ENCODE assay signal across 24 cellular contexts in the genomic region with DNA sequence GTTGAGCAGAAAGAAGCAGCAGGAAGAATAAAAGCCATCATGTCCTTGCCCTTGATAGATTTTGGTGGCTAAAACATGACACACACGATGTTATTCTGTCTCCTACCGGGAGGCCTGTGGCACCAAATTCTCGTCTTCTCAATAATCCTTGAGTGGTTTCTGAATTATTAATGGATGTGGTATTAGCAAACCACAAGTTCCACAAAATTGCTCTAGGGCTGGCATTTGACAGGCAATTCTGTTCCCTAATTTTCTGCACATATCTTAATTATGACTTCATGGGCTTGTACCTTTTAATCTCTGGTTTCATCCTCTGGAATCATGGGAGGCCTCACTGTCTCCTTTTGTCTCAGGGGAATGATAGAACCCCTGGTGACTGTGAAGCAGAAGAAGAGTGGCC.
DNase-seq lines count a peak whose midpoint lies in the region; ATAC-seq, FAIRE-seq and TF ChIP-seq lines count a peak whose summit lies in the region.
"Had no signal": no experiment of that assay in that cellular context is flagged by ENCODE, and none has a peak within 500 bp of the region (broad histone marks: within the 10 kb centered on the region; RNA-seq: fewer than 3 reads in every experiment).

No MANE protein-coding gene starts in this region.

- 0 out of 2 replicates have a peak, but pooled peaks cover 5% of the 10 kb centered on the region for H3K9me2 ChIP-seq in GM23338 (ENCODE audit: insufficient read depth)
- no peaks in the 10 kb centered on the region for H3K9me2 ChIP-seq in PC-3 (replicated peaks; ENCODE audit: low read length)

- no peak for TF ChIP-seq CTCF in GM23338 (conservative IDR thresholded peaks at IDR 0.05; ENCODE audit: low read depth in 2 of 2)
- no peak for TF ChIP-seq CTCF in PC-3 (conservative IDR thresholded peaks at IDR 0.05; ENCODE audit: low read depth, low read length)
- TF ChIP-seq CTCF in keratinocyte (optimal IDR thresholded peaks at IDR 0.05 in 1 of 3, IDR thresholded peaks at IDR 0.05 in 1 of 3, conservative IDR thresholded peaks at IDR 0.05 in 1 of 3; ENCODE audit: extremely low read depth in 1 of 3, insufficient read depth in 2 of 3, low read length in 3 of 3) = peak in 1 of 3 experiments; percentile 1
- TF ChIP-seq CTCF in CD14-positive monocyte (IDR thresholded peaks at IDR 0.05) = no peak

- H3K27me3 ChIP-seq in GM23338 (ENCODE audit: insufficient read depth) (no peaks in the 10 kb centered on the region), PC-3 (ENCODE audit: low read length) (no peaks in the 10 kb centered on the region), keratinocyte (ENCODE audit: control insufficient read depth, extremely low read depth, insufficient read depth, low read length) (no peaks in the 10 kb centered on the region)
- H3K27me3 ChIP-seq: brain microvascular endothelial cell, neural progenitor cell, spleen, stomach had no signal

- peak overlapping the region; percentile 70 for H3K4me2 ChIP-seq in GM23338
- H3K4me2 ChIP-seq in PC-3 (ENCODE audit: low read length) = no peak overlapping the region
- H3K4me2 ChIP-seq in keratinocyte (ENCODE audit: control insufficient read depth, extremely low read depth, insufficient read depth, low read depth, low read length) = no peak overlapping the region
- H3K4me2 ChIP-seq: neural progenitor cell had no signal

- intact Hi-C loops in PC-3 (cut with micrococcal nuclease) = no loop called here
- intact Hi-C loops in CD14-positive monocyte (cut with micrococcal nuclease) = no loop called here

- H3K9me3 ChIP-seq in PC-3 (ENCODE audit: low read length) = no peaks in the 10 kb centered on the region
- H3K9me3 ChIP-seq in keratinocyte (ENCODE audit: control insufficient read depth, low read depth, low read length) = no peaks in the 10 kb centered on the region
- H3K9me3 ChIP-seq: Caco-2, left ventricle myocardium inferior, spleen, stomach had no signal

- H3K4me1 ChIP-seq in GM23338 (ENCODE audit: insufficient read depth) = peaks cover 24% of the 10 kb centered on the region
- H3K4me1 ChIP-seq in PC-3 (ENCODE audit: insufficient read depth, low read length) = peaks cover 11% of the 10 kb centered on the region
- H3K4me1 ChIP-seq in keratinocyte (ENCODE audit: control insufficient read depth, extremely low read depth, insufficient read depth, low read length) = peaks cover 57% of the 10 kb centered on the region

- H3K36me3 ChIP-seq in GM23338 (ENCODE audit: insufficient read depth) (no peaks in the 10 kb centered on the region), PC-3 (ENCODE audit: low read depth, low read length) (no peaks in the 10 kb centered on the region), keratinocyte (ENCODE audit: control insufficient read depth in 2 of 2, extremely low read depth in 1 of 2, insufficient read depth in 2 of 2, low read length in 2 of 2) (no peaks in the 10 kb centered on the region)
- H3K36me3 ChIP-seq: brain microvascular endothelial cell, left ventricle myocardium inferior, neural progenitor cell, stomach had no signal

- no peak overlapping the region; the same call in 2 of the 3 replicates for H3K4me3 Mint-ChIP-seq in GM23338
- H3K4me3 Mint-ChIP-seq in CD14-positive monocyte = peak overlapping the region in 1 of 2 donors; percentile 62
- H3K4me3 Mint-ChIP-seq in effector memory CD8-positive, alpha-beta T cell = no peak overlapping the region
- H3K4me3 Mint-ChIP-seq: activated naive CD8-positive, alpha-beta T cell treated with anti-CD3 and anti-CD28 coated beads for 36 hours; activated T-helper 17 cell treated with anti-CD3 and anti-CD28 coated beads, Interleukin-2, amount 50 U/mL, for 72 hours; IgD-negative memory B cell; neural progenitor cell; T-cell; type B pancreatic cell had no signal

- dilution Hi-C loops in keratinocyte (cut with MboI; ENCODE audit: extremely low pct_ligation_motif_present, low sequenced_read_pairs) = no loop called here

- H3K27me3 Mint-ChIP-seq in GM23338 (ENCODE audit: insufficient read depth, low read depth, poor library complexity) (peaks cover 3% of the 10 kb centered on the region), CD14-positive monocyte (ENCODE audit: low read depth in 3 of 3) (peaks cover 11 to 22% (median 17%) of the 10 kb centered on the region in 3 donors)
- H3K27me3 Mint-ChIP-seq in effector memory CD8-positive, alpha-beta T cell = no peaks in the 10 kb centered on the region
- H3K27me3 Mint-ChIP-seq: activated naive CD8-positive, alpha-beta T cell treated with anti-CD3 and anti-CD28 coated beads for 36 hours; activated T-helper 17 cell treated with anti-CD3 and anti-CD28 coated beads, Interleukin-2, amount 50 U/mL, for 72 hours; IgD-negative memory B cell; T-cell; type B pancreatic cell had no signal

- H3F3A ChIP-seq in GM23338 (replicated peaks; ENCODE audit: low read depth) (no peaks in the 10 kb centered on the region), PC-3 (ENCODE audit: low read length, unreplicated experiment) (no peaks in the 10 kb centered on the region)

- H3K79me2 ChIP-seq in GM23338 (replicated peaks; ENCODE audit: insufficient read depth) = no peaks in the 10 kb centered on the region
- no peaks in the 10 kb centered on the region for H3K79me2 ChIP-seq in PC-3 (ENCODE audit: low read length)
- no peaks in the 10 kb centered on the region for H3K79me2 ChIP-seq in keratinocyte (ENCODE audit: control insufficient read depth, insufficient read depth, low read length)

- FAIRE-seq in keratinocyte (lab: Jason Lieb, UNC) = peak; percentile 83

- H3K9ac ChIP-seq in PC-3 (ENCODE audit: low read length) (no peak overlapping the region), keratinocyte (ENCODE audit: control insufficient read depth, extremely low read depth, insufficient read depth, low read length) (no peak overlapping the region)
- H3K9ac ChIP-seq: neural progenitor cell had no signal

- no peaks in the 10 kb centered on the region for H3K9me1 ChIP-seq in keratinocyte (ENCODE audit: control insufficient read depth, extremely low read depth, insufficient read depth, low read length)

- H3K27ac ChIP-seq in GM23338 (ENCODE audit: low read depth) (no peak overlapping the region), PC-3 (ENCODE audit: low read length) (peak overlapping the region; percentile 36), keratinocyte (ENCODE audit: control insufficient read depth, insufficient read depth, low read length) (no peak overlapping the region)
- H3K27ac ChIP-seq: brain microvascular endothelial cell, left ventricle myocardium inferior, neural progenitor cell, spleen had no signal

- CTCF ChIA-PET in PC-3 (lab: Charles Lee) = no interaction called here
- CTCF ChIA-PET in HEK293T (lab: Yijun Ruan, JAX) = no interaction called here

- H3K9me3 Mint-ChIP-seq in GM23338 (no peaks in the 10 kb centered on the region), CD14-positive monocyte (peaks cover 0 to 1% (median 0%) of the 10 kb centered on the region in 7 donors)
- no peaks in the 10 kb centered on the region for H3K9me3 Mint-ChIP-seq in effector memory CD8-positive, alpha-beta T cell
- H3K9me3 Mint-ChIP-seq: activated naive CD8-positive, alpha-beta T cell treated with anti-CD3 and anti-CD28 coated beads for 36 hours; activated T-helper 17 cell treated with anti-CD3 and anti-CD28 coated beads, Interleukin-2, amount 50 U/mL, for 72 hours; neural progenitor cell; T-cell; type B pancreatic cell had no signal

- ATAC-seq in GM23338 = no peak
- no peak for ATAC-seq in PC-3
- no peak for ATAC-seq in HG03196 (IDR thresholded peaks at IDR 0.05; ENCODE audit: unreplicated experiment)
- no peak for ATAC-seq in effector memory CD8-positive, alpha-beta T cell (replicated peaks)
- ATAC-seq: activated T-helper 17 cell treated with anti-CD3 and anti-CD28 coated beads, Interleukin-2, amount 50 U/mL, for 72 hours; T-cell had no signal

- H2AFZ ChIP-seq in GM23338 (no peak overlapping the region), PC-3 (ENCODE audit: low read length) (no peak overlapping the region), keratinocyte (ENCODE audit: control insufficient read depth, low read length) (no peak overlapping the region)
- H2AFZ ChIP-seq: neural progenitor cell had no signal

- H3K36me3 Mint-ChIP-seq in GM23338 (ENCODE audit: low read depth) (no peaks in the 10 kb centered on the region), CD14-positive monocyte (peaks cover 19 to 27% of the 10 kb centered on the region in 2 donors)
- no peaks in the 10 kb centered on the region for H3K36me3 Mint-ChIP-seq in effector memory CD8-positive, alpha-beta T cell (ENCODE audit: insufficient read depth)
- H3K36me3 Mint-ChIP-seq: activated naive CD8-positive, alpha-beta T cell treated with anti-CD3 and anti-CD28 coated beads for 36 hours; neural progenitor cell; type B pancreatic cell had no signal

- H3K4me1 Mint-ChIP-seq in GM23338 (peaks cover 65% of the 10 kb centered on the region), CD14-positive monocyte (peaks cover 3% of the 10 kb centered on the region)
- peaks cover 4 to 5% of the 10 kb centered on the region in 2 donors for H3K4me1 Mint-ChIP-seq in effector memory CD8-positive, alpha-beta T cell (ENCODE audit: low read depth in 2 of 2)

- peak; percentile 34 for DNase-seq in CD1c-positive myeloid dendritic cell (ENCODE audit: extremely low spot score)
- no peak for DNase-seq in GM23338 (ENCODE audit: low spot score)
- DNase-seq in PC-3 = no peak
- peak; percentile 33 for DNase-seq in keratinocyte (ENCODE audit: low read depth, low spot score)
- no peak for DNase-seq in HEK293T (ENCODE audit: extremely low spot score)
- DNase-seq in CD14-positive monocyte (ENCODE audit: low spot score) = no peak
- no peak for DNase-seq in effector memory CD8-positive, alpha-beta T cell
- DNase-seq: activated CD4-positive, alpha-beta T cell treated with anti-CD3 and anti-CD28 coated beads for 48 hours; activated naive CD8-positive, alpha-beta T cell treated with anti-CD3 and anti-CD28 coated beads for 36 hours; brain microvascular endothelial cell; cortex of kidney; left ventricle myocardium inferior; NCI-H446; Right ventricle myocardium superior; stimulated activated CD4-positive, alpha-beta T cell treated with anti-CD3 and anti-CD28 coated beads, Interleukin-4, amount 100 ng/mL, for 24 hours; T-cell had no signal

- H4K20me1 ChIP-seq in GM23338 (replicated peaks; ENCODE audit: insufficient read depth) = no peaks in the 10 kb centered on the region
- no peaks in the 10 kb centered on the region for H4K20me1 ChIP-seq in PC-3 (ENCODE audit: low read length)
- H4K20me1 ChIP-seq in keratinocyte (ENCODE audit: control insufficient read depth, extremely low read depth, insufficient read depth, low read length) = peaks cover 4% of the 10 kb centered on the region

- no peak overlapping the region for H3K4me3 ChIP-seq in GM23338
- no peak overlapping the region for H3K4me3 ChIP-seq in PC-3 (ENCODE audit: low read length)
- H3K4me3 ChIP-seq in keratinocyte (ENCODE audit: control insufficient read depth in 2 of 3, extremely low read depth in 1 of 3, insufficient read depth in 2 of 3, low read depth in 1 of 3, low read length in 3 of 3) = no peak overlapping the region
- H3K4me3 ChIP-seq: left ventricle myocardium inferior, neural progenitor cell, spleen, stomach had no signal

- POLR2A ChIA-PET in PC-3 (lab: Charles Lee; ENCODE audit: unreplicated experiment) (no interaction called here), HEK293T (lab: Yijun Ruan, JAX) (no interaction called here)

- H3K27ac Mint-ChIP-seq in GM23338 (no peak overlapping the region; the same call in 1 of the 2 replicates), CD14-positive monocyte (peak overlapping the region in 1 of 7 donors; percentile 22)
- H3K27ac Mint-ChIP-seq in effector memory CD8-positive, alpha-beta T cell = no peak overlapping the region
- H3K27ac Mint-ChIP-seq: activated naive CD8-positive, alpha-beta T cell treated with anti-CD3 and anti-CD28 coated beads for 36 hours; neural progenitor cell; T-cell; type B pancreatic cell had no signal

- no TSS peak for BruUV-seq in PC-3 (replicated peaks; lab: Mats Ljungman, UMichigan)

Comparison
In these comparisons a context has a peak if more than half of its experiments do, and no peak if none do; other contexts are left out.
1. DNase-seq: peak in CD1c-positive myeloid dendritic cell (single experiment) and keratinocyte (single experiment); none in GM23338 (single experiment), PC-3 (single experiment), HEK293T (single experiment), CD14-positive monocyte (single experiment) and effector memory CD8-positive, alpha-beta T cell (0 of 3).